1 cellular context compared by ENCODE assay signal in the genomic region with DNA sequence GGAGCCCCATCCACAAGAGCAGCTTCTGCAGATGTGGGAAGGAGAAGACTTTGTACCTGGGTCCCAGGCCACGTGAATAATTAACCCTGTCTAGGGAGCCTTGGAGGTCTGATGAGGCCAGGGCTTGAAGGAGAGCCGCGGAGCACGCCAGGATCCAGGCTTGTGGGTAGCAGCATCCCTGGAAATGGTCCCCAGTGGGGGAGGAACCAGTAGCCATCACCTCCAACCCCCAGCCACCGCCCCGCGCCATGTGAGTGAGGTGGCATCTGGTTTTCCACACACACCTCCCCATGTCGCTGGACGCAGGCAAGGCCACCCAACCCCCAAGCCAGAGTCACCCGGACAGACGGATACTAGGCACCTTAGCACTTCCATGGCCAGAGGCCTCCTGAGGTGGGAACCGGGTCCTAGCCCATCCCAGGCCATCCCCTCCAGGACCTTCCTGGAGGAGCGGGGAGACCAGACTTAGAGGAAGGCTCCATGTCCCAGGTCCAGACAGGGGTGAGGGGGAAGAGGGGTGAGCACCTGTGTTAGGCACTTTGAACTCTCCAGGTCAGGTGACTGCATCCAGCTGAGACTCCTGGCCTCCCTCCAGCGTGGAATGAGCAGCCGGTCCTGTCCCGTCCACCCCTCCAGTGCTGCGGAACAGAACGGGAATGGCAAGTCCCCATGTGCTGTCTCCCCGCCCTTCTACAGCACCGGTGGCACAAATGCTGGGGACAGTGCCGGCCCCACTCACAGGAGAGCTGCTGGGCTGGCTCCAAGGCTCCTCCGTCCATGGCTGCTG.
TF ChIP-seq lines count a peak whose summit lies in the region.

No MANE protein-coding gene starts in this region.

TF ChIP-seq in HepG2, 621 proteins besides CTCF, POLR2A, EP300 and RAD21 (continued from another document and continues in another):
- TF ChIP-seq, protein P1, sequence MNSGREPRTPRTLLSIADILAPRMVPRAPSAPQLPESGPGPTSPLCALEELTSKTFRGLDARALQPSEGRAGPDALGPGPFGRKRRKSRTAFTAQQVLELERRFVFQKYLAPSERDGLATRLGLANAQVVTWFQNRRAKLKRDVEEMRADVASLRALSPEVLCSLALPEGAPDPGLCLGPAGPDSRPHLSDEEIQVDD (CRISPR knock-in tag; IDR thresholded peaks at IDR 0.05; ENCODE audit: borderline replicate concordance), result no peak
- TF ChIP-seq NR3C1 (CRISPR knock-in tag; IDR thresholded peaks at IDR 0.05) (no peak), ZNF350 (CRISPR knock-in tag; IDR thresholded peaks at IDR 0.05; ENCODE audit: borderline replicate concordance, low read depth) (no peak), ZNF326 (CRISPR knock-in tag; IDR thresholded peaks at IDR 0.05; ENCODE audit: borderline replicate concordance) (no peak), MATR3 (CRISPR knock-in tag; IDR thresholded peaks at IDR 0.05) (no peak), STAT5B (CRISPR knock-in tag; IDR thresholded peaks at IDR 0.05) (no peak), NR2F6 (IDR thresholded peaks at IDR 0.05) (no peak), NR2F6 (CRISPR knock-in tag; IDR thresholded peaks at IDR 0.05) (0 out of 2 replicates have a peak, but pooled peaks have one; percentile 17), XRCC5 (optimal IDR thresholded peaks at IDR 0.05; ENCODE audit: low read length) (no peak), ZNF10 (CRISPR knock-in tag; IDR thresholded peaks at IDR 0.05; ENCODE audit: borderline replicate concordance, low read depth) (no peak), ATF7 (IDR thresholded peaks at IDR 0.05) (no peak), ATF7 (CRISPR knock-in tag; IDR thresholded peaks at IDR 0.05) (no peak), TRIM24 (CRISPR knock-in tag; IDR thresholded peaks at IDR 0.05) (no peak), ETV5 (CRISPR knock-in tag; IDR thresholded peaks at IDR 0.05; ENCODE audit: borderline replicate concordance) (no peak), GABPA (IDR thresholded peaks at IDR 0.05; ENCODE audit: low read depth, low read length) (no peak), GABPA (CRISPR knock-in tag; IDR thresholded peaks at IDR 0.05; ENCODE audit: low read depth) (no peak), PCBP1 (IDR thresholded peaks at IDR 0.05; ENCODE audit: borderline replicate concordance, low read depth, low read length) (no peak), ZNF143 (CRISPR knock-in tag; IDR thresholded peaks at IDR 0.05) (no peak), ZNF230 (CRISPR knock-in tag; IDR thresholded peaks at IDR 0.05) (no peak), SRY (CRISPR knock-in tag; IDR thresholded peaks at IDR 0.05) (no peak), DNMT1 (CRISPR knock-in tag; IDR thresholded peaks at IDR 0.05) (0 out of 2 replicates have a peak, but pooled peaks have one; percentile 46), ZNF615 (CRISPR knock-in tag; IDR thresholded peaks at IDR 0.05; ENCODE audit: borderline replicate concordance) (no peak), PRMT3 (CRISPR knock-in tag; IDR thresholded peaks at IDR 0.05; ENCODE audit: borderline replicate concordance, low read depth) (no peak), ZNF746 (CRISPR knock-in tag; IDR thresholded peaks at IDR 0.05) (no peak), SMAD1 (CRISPR knock-in tag; IDR thresholded peaks at IDR 0.05; ENCODE audit: borderline replicate concordance, low read depth) (no peak), NCOA2 (CRISPR knock-in tag; IDR thresholded peaks at IDR 0.05) (no peak), ZNF343 (CRISPR knock-in tag; IDR thresholded peaks at IDR 0.05) (no peak), ZNF180 (CRISPR knock-in tag; IDR thresholded peaks at IDR 0.05; ENCODE audit: borderline replicate concordance, low read depth) (no peak), ZNF720 (CRISPR knock-in tag; IDR thresholded peaks at IDR 0.05) (no peak), CEBPG (CRISPR knock-in tag; IDR thresholded peaks at IDR 0.05) (no peak), SRSF1 (optimal IDR thresholded peaks at IDR 0.05; ENCODE audit: low read depth, low read length) (peak; percentile 53), ATM (IDR thresholded peaks at IDR 0.05; ENCODE audit: borderline replicate concordance) (no peak)
- TF ChIP-seq, protein P2, sequence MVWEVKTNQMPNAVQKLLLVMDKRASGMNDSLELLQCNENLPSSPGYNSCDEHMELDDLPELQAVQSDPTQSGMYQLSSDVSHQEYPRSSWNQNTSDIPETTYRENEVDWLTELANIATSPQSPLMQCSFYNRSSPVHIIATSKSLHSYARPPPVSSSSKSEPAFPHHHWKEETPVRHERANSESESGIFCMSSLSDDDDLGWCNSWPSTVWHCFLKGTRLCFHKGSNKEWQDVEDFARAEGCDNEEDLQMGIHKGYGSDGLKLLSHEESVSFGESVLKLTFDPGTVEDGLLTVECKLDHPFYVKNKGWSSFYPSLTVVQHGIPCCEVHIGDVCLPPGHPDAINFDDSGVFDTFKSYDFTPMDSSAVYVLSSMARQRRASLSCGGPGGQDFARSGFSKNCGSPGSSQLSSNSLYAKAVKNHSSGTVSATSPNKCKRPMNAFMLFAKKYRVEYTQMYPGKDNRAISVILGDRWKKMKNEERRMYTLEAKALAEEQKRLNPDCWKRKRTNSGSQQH (CRISPR knock-in tag; IDR thresholded peaks at IDR 0.05; ENCODE audit: low read depth), result no peak
- TF ChIP-seq, protein P3, sequence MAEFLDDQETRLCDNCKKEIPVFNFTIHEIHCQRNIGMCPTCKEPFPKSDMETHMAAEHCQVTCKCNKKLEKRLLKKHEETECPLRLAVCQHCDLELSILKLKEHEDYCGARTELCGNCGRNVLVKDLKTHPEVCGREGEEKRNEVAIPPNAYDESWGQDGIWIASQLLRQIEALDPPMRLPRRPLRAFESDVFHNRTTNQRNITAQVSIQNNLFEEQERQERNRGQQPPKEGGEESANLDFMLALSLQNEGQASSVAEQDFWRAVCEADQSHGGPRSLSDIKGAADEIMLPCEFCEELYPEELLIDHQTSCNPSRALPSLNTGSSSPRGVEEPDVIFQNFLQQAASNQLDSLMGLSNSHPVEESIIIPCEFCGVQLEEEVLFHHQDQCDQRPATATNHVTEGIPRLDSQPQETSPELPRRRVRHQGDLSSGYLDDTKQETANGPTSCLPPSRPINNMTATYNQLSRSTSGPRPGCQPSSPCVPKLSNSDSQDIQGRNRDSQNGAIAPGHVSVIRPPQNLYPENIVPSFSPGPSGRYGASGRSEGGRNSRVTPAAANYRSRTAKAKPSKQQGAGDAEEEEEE (CRISPR knock-in tag; IDR thresholded peaks at IDR 0.05; ENCODE audit: borderline replicate concordance), result no peak
- TF ChIP-seq, protein P4, sequence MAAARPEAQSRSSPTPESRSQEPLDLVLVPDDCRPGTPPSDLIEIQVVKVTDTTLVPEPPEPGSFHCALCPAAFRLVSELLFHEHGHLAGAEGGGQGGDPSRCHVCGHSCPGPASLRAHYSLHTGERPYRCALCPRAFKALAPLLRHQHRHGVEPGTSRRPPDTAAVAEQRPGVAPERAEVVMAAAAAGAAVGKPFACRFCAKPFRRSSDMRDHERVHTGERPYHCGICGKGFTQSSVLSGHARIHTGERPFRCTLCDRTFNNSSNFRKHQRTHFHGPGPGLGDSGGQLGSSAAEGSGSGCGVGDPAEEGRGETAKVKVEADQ (CRISPR knock-in tag; IDR thresholded peaks at IDR 0.05; ENCODE audit: borderline replicate concordance), result no peak
- TF ChIP-seq, protein P5, sequence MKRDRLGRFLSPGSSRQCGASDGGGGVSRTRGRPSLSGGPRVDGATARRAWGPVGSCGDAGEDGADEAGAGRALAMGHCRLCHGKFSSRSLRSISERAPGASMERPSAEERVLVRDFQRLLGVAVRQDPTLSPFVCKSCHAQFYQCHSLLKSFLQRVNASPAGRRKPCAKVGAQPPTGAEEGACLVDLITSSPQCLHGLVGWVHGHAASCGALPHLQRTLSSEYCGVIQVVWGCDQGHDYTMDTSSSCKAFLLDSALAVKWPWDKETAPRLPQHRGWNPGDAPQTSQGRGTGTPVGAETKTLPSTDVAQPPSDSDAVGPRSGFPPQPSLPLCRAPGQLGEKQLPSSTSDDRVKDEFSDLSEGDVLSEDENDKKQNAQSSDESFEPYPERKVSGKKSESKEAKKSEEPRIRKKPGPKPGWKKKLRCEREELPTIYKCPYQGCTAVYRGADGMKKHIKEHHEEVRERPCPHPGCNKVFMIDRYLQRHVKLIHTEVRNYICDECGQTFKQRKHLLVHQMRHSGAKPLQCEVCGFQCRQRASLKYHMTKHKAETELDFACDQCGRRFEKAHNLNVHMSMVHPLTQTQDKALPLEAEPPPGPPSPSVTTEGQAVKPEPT (CRISPR knock-in tag; IDR thresholded peaks at IDR 0.05; ENCODE audit: low read depth), result no peak
- TF ChIP-seq, protein P6, sequence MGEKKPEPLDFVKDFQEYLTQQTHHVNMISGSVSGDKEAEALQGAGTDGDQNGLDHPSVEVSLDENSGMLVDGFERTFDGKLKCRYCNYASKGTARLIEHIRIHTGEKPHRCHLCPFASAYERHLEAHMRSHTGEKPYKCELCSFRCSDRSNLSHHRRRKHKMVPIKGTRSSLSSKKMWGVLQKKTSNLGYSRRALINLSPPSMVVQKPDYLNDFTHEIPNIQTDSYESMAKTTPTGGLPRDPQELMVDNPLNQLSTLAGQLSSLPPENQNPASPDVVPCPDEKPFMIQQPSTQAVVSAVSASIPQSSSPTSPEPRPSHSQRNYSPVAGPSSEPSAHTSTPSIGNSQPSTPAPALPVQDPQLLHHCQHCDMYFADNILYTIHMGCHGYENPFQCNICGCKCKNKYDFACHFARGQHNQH (CRISPR knock-in tag; IDR thresholded peaks at IDR 0.05), result no peak
- TF ChIP-seq, protein P7, sequence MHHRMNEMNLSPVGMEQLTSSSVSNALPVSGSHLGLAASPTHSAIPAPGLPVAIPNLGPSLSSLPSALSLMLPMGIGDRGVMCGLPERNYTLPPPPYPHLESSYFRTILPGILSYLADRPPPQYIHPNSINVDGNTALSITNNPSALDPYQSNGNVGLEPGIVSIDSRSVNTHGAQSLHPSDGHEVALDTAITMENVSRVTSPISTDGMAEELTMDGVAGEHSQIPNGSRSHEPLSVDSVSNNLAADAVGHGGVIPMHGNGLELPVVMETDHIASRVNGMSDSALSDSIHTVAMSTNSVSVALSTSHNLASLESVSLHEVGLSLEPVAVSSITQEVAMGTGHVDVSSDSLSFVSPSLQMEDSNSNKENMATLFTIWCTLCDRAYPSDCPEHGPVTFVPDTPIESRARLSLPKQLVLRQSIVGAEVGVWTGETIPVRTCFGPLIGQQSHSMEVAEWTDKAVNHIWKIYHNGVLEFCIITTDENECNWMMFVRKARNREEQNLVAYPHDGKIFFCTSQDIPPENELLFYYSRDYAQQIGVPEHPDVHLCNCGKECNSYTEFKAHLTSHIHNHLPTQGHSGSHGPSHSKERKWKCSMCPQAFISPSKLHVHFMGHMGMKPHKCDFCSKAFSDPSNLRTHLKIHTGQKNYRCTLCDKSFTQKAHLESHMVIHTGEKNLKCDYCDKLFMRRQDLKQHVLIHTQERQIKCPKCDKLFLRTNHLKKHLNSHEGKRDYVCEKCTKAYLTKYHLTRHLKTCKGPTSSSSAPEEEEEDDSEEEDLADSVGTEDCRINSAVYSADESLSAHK (CRISPR knock-in tag; IDR thresholded peaks at IDR 0.05; ENCODE audit: borderline replicate concordance), result no peak
- TF ChIP-seq, protein P8, sequence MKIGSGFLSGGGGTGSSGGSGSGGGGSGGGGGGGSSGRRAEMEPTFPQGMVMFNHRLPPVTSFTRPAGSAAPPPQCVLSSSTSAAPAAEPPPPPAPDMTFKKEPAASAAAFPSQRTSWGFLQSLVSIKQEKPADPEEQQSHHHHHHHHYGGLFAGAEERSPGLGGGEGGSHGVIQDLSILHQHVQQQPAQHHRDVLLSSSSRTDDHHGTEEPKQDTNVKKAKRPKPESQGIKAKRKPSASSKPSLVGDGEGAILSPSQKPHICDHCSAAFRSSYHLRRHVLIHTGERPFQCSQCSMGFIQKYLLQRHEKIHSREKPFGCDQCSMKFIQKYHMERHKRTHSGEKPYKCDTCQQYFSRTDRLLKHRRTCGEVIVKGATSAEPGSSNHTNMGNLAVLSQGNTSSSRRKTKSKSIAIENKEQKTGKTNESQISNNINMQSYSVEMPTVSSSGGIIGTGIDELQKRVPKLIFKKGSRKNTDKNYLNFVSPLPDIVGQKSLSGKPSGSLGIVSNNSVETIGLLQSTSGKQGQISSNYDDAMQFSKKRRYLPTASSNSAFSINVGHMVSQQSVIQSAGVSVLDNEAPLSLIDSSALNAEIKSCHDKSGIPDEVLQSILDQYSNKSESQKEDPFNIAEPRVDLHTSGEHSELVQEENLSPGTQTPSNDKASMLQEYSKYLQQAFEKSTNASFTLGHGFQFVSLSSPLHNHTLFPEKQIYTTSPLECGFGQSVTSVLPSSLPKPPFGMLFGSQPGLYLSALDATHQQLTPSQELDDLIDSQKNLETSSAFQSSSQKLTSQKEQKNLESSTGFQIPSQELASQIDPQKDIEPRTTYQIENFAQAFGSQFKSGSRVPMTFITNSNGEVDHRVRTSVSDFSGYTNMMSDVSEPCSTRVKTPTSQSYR (CRISPR knock-in tag; IDR thresholded peaks at IDR 0.05; ENCODE audit: borderline replicate concordance), result peak; percentile 40; the same call in 1 of the 2 replicates
- TF ChIP-seq, protein P9, sequence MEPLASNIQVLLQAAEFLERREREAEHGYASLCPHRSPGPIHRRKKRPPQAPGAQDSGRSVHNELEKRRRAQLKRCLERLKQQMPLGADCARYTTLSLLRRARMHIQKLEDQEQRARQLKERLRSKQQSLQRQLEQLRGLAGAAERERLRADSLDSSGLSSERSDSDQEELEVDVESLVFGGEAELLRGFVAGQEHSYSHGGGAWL (CRISPR knock-in tag; IDR thresholded peaks at IDR 0.05), result no peak
- TF ChIP-seq, protein P10, sequence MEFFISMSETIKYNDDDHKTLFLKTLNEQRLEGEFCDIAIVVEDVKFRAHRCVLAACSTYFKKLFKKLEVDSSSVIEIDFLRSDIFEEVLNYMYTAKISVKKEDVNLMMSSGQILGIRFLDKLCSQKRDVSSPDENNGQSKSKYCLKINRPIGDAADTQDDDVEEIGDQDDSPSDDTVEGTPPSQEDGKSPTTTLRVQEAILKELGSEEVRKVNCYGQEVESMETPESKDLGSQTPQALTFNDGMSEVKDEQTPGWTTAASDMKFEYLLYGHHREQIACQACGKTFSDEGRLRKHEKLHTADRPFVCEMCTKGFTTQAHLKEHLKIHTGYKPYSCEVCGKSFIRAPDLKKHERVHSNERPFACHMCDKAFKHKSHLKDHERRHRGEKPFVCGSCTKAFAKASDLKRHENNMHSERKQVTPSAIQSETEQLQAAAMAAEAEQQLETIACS (CRISPR knock-in tag; IDR thresholded peaks at IDR 0.05), result no peak
- TF ChIP-seq, protein P11, sequence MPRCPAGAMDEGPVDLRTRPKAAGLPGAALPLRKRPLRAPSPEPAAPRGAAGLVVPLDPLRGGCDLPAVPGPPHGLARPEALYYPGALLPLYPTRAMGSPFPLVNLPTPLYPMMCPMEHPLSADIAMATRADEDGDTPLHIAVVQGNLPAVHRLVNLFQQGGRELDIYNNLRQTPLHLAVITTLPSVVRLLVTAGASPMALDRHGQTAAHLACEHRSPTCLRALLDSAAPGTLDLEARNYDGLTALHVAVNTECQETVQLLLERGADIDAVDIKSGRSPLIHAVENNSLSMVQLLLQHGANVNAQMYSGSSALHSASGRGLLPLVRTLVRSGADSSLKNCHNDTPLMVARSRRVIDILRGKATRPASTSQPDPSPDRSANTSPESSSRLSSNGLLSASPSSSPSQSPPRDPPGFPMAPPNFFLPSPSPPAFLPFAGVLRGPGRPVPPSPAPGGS (CRISPR knock-in tag; IDR thresholded peaks at IDR 0.05), result 0 out of 2 replicates have a peak, but pooled peaks have one; percentile 27
